In genomic region chr2:102355526-102356380, GRCh38 we compare ENCODE assay signal across 8 cellular contexts. TPM values are rescaled to one million over a fixed set of nuclear protein-coding genes. Genes with fewer than 3 reads are reported as not detected.
A peak's percentile ranks its signal among the peaks of the same experiment; 100 is the strongest.
DNase-seq lines count a peak whose midpoint lies in the region; ATAC-seq and TF ChIP-seq lines count a peak whose summit lies in the region.

A gene with protein sequence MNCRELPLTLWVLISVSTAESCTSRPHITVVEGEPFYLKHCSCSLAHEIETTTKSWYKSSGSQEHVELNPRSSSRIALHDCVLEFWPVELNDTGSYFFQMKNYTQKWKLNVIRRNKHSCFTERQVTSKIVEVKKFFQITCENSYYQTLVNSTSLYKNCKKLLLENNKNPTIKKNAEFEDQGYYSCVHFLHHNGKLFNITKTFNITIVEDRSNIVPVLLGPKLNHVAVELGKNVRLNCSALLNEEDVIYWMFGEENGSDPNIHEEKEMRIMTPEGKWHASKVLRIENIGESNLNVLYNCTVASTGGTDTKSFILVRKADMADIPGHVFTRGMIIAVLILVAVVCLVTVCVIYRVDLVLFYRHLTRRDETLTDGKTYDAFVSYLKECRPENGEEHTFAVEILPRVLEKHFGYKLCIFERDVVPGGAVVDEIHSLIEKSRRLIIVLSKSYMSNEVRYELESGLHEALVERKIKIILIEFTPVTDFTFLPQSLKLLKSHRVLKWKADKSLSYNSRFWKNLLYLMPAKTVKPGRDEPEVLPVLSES (plus strand): TSS chr2:102355796. CDS start chr2:102362661, 6,865 bp downstream.

- CTCF ChIA-PET in activated CD4-positive, alpha-beta T cell treated with anti-CD3 and anti-CD28 coated beads, Interleukin-2, amount 10 ng/mL, durations not matched to agents 7 days and 5 days (lab: Charles Lee) = interaction anchor here (0.7 to 4.6 kb wide), 16 partner anchors 13 to 349 kb away, joined by 3 to 23 read pairs (median 4); no protein-coding TSS in a partner anchor

- no peaks in the 10 kb centered on the region for H3K36me3 ChIP-seq in lower lobe of right lung

- peak within 1 kb of the TSS; percentile 99 for H3K4me3 Mint-ChIP-seq in activated CD4-positive, alpha-beta T cell treated with anti-CD3 and anti-CD28 coated beads, Interleukin-2, amount 10 ng/mL, durations not matched to agents 7 days and 5 days

- peak within 1 kb of the TSS; percentile 43 to 84 (median 70) for H3K4me3 ChIP-seq in dorsolateral prefrontal cortex
- peak within 1 kb of the TSS; percentile 85 for H3K4me3 ChIP-seq in lower lobe of right lung

- TF ChIP-seq CTCF in GM13976 (IDR thresholded peaks at IDR 0.05; ENCODE audit: borderline replicate concordance, control extremely low read depth, extremely low read depth, insufficient read depth, missing control alignments) (peak; percentile 87), dorsolateral prefrontal cortex (IDR thresholded peaks at IDR 0.05 in 54 of 56, conservative IDR thresholded peaks at IDR 0.05 in 2 of 56; ENCODE audit: low read depth in 1 of 56, partially characterized antibody in 56 of 56) (peak; percentile 42 to 91 (median 72)), lower lobe of right lung (IDR thresholded peaks at IDR 0.05) (peak; percentile 83)

- H3K27me3 Mint-ChIP-seq in activated CD4-positive, alpha-beta T cell treated with anti-CD3 and anti-CD28 coated beads, Interleukin-2, amount 10 ng/mL, durations not matched to agents 7 days and 5 days = no peaks in the 10 kb centered on the region

- peak within 1 kb of the TSS in 11 of 59 donors; percentile 42 to 78 (median 61) for H3K27ac ChIP-seq in dorsolateral prefrontal cortex
- H3K27ac ChIP-seq in lower lobe of right lung = peak within 1 kb of the TSS; percentile 90

- H3K27me3 ChIP-seq in dorsolateral prefrontal cortex = peaks cover 0 to 9% (median 0%) of the 10 kb centered on the region in 45 donors
- no peaks in the 10 kb centered on the region for H3K27me3 ChIP-seq in lower lobe of right lung (ENCODE audit: low read depth)

- in situ Hi-C loops in GM13976 (cut with MboI; ENCODE audit: low sequenced_read_pairs, unreplicated experiment) = loop anchor here (10.0 kb wide), 1 partner anchor 101 kb away; no protein-coding TSS in a partner anchor

- no peaks in the 10 kb centered on the region for H3K9me3 ChIP-seq in lower lobe of right lung

- H3K4me1 Mint-ChIP-seq in activated CD4-positive, alpha-beta T cell treated with anti-CD3 and anti-CD28 coated beads, Interleukin-2, amount 10 ng/mL, durations not matched to agents 7 days and 5 days = peaks cover 43% of the 10 kb centered on the region

- intact Hi-C loops in dorsolateral prefrontal cortex (cut with DNase I) = loop anchor here in 1 of 2 donors (10.0 kb wide), 1 partner anchor 111 kb away; no protein-coding TSS in a partner anchor
- intact Hi-C loops in lower lobe of right lung (cut with DNase I) = no loop called here

- H3K9me3 Mint-ChIP-seq in activated CD4-positive, alpha-beta T cell treated with anti-CD3 and anti-CD28 coated beads, Interleukin-2, amount 10 ng/mL, durations not matched to agents 7 days and 5 days = no peaks in the 10 kb centered on the region

- H3K4me1 ChIP-seq in lower lobe of right lung = peaks cover 25% of the 10 kb centered on the region

- DNase-seq in 8988T (peak; percentile 47), GM13976 (ENCODE audit: low spot score) (peak; percentile 83), NCI-H226 (peak; percentile 68), dorsolateral prefrontal cortex (peak; percentile 6 to 80 (median 44)), lower lobe of right lung (peak; percentile 87)
- DNase-seq in activated CD4-positive, alpha-beta T cell treated with anti-CD3 and anti-CD28 coated beads, Interleukin-2, amount 10 ng/mL, durations not matched to agents 7 days and 5 days = peak; percentile 66
- peak in 2 of 3 donors; percentile 33 to 55 for DNase-seq in stimulated activated CD4-positive, alpha-beta T cell treated with anti-CD3 and anti-CD28 coated beads, TNF-alpha, amount 100 ng/mL, for 1 hour (ENCODE audit: low read depth in 3 of 3, low spot score in 1 of 3)

- POLR2A ChIA-PET in activated CD4-positive, alpha-beta T cell treated with anti-CD3 and anti-CD28 coated beads, Interleukin-2, amount 10 ng/mL, durations not matched to agents 7 days and 5 days (lab: Charles Lee) = no interaction called here

- ATAC-seq in HG02885 (IDR thresholded peaks at IDR 0.05; ENCODE audit: poor library complexity, unreplicated experiment) = peak; percentile 90
- peak; percentile 98 to 99 for ATAC-seq in lower lobe of right lung

- peak within 1 kb of the TSS; percentile 99 for H3K27ac Mint-ChIP-seq in activated CD4-positive, alpha-beta T cell treated with anti-CD3 and anti-CD28 coated beads, Interleukin-2, amount 10 ng/mL, durations not matched to agents 7 days and 5 days

- peaks cover 22% of the 10 kb centered on the region for H3K36me3 Mint-ChIP-seq in activated CD4-positive, alpha-beta T cell treated with anti-CD3 and anti-CD28 coated beads, Interleukin-2, amount 10 ng/mL, durations not matched to agents 7 days and 5 days (ENCODE audit: low read depth)

RNA-seq across cellular contexts. Expression of the gene that starts here (rescaled TPM):
- total RNA-seq in activated CD4-positive, alpha-beta T cell treated with anti-CD3 and anti-CD28 coated beads, Interleukin-2, amount 10 ng/mL, durations not matched to agents 7 days and 5 days = 10 to 100 TPM; 19.2 to 22.1 TPM
- total RNA-seq in dorsolateral prefrontal cortex (10 to 100 TPM in 1 of 120 experiments, 1 to 10 TPM in 96, under 1 TPM in 19, not detected in 4; 0.22 to 10.2 (median 2.3) TPM), lower lobe of right lung (27.5 TPM)
